21 cellular contexts compared by ENCODE assay signal in genomic region chr13:26621731-26622401, GRCh38.
"Had no signal": no experiment of that assay in that cellular context is flagged by ENCODE, and none has a peak within 500 bp of the region (broad histone marks: within the 10 kb centered on the region; RNA-seq: fewer than 3 reads in every experiment).

No MANE protein-coding gene starts in this region.

- H3K27ac Mint-ChIP-seq: activated naive CD8-positive, alpha-beta T cell; activated T-cell treated with anti-CD3 and anti-CD28 coated beads, Interleukin-2, amount 50 U/mL, for 24 hours; activated T-helper 17 cell treated with anti-CD3 and anti-CD28 coated beads, Interleukin-2, amount 50 U/mL, for 72 hours; WTC11 had no signal

- H3K4me3 ChIP-seq: breast epithelium, heart left ventricle, sigmoid colon, testis, upper lobe of left lung had no signal

- DNase-seq: activated CD8-positive, alpha-beta memory T cell treated with anti-CD3 and anti-CD28 coated beads for 24 hours; activated CD8-positive, alpha-beta memory T cell treated with anti-CD3 and anti-CD28 coated beads, Interleukin-2, amount 50 U/mL, for 4 hours; activated naive CD4-positive, alpha-beta T cell; activated T-cell treated with anti-CD3 and anti-CD28 coated beads, Interleukin-2, amount 50 U/mL, for 24 hours; cerebellar nuclear complex; cortex of kidney; heart left ventricle; islet precursor cell; occipital lobe; sigmoid colon; stimulated activated CD4-positive, alpha-beta T cell treated with anti-CD3 and anti-CD28 coated beads, Interleukin-2, amount 100 ng/mL, for 48 hours; stimulated activated CD8-positive, alpha-beta memory T cell treated with anti-CD3 and anti-CD28 coated beads, Interleukin-4, amount 100 ng/mL, for 48 hours; stimulated activated naive CD4-positive, alpha-beta T cell; T-helper 9 cell; testis; upper lobe of left lung had no signal

- H3K4me3 Mint-ChIP-seq: activated naive CD8-positive, alpha-beta T cell; activated T-cell treated with anti-CD3 and anti-CD28 coated beads, Interleukin-2, amount 50 U/mL, for 24 hours; activated T-helper 17 cell treated with anti-CD3 and anti-CD28 coated beads, Interleukin-2, amount 50 U/mL, for 72 hours; WTC11 had no signal

- H3K4me1 ChIP-seq: breast epithelium, sigmoid colon, testis, upper lobe of left lung had no signal

- H3K36me3 ChIP-seq: breast epithelium, heart left ventricle, upper lobe of left lung had no signal

- H3K27ac ChIP-seq: breast epithelium, epithelial cell of prostate, heart left ventricle, sigmoid colon, testis, upper lobe of left lung had no signal

- ATAC-seq: activated T-helper 17 cell treated with anti-CD3 and anti-CD28 coated beads, Interleukin-2, amount 50 U/mL, for 72 hours; heart left ventricle; WTC11 had no signal

- H3K27me3 ChIP-seq: breast epithelium, heart left ventricle, sigmoid colon, testis, upper lobe of left lung had no signal

- H3K9me3 ChIP-seq: testis had no signal

- H3K36me3 Mint-ChIP-seq: activated naive CD8-positive, alpha-beta T cell had no signal

- H3K4me1 Mint-ChIP-seq: activated T-helper 17 cell treated with anti-CD3 and anti-CD28 coated beads, Interleukin-2, amount 50 U/mL, for 72 hours; WTC11 had no signal
